In the genomic region with DNA sequence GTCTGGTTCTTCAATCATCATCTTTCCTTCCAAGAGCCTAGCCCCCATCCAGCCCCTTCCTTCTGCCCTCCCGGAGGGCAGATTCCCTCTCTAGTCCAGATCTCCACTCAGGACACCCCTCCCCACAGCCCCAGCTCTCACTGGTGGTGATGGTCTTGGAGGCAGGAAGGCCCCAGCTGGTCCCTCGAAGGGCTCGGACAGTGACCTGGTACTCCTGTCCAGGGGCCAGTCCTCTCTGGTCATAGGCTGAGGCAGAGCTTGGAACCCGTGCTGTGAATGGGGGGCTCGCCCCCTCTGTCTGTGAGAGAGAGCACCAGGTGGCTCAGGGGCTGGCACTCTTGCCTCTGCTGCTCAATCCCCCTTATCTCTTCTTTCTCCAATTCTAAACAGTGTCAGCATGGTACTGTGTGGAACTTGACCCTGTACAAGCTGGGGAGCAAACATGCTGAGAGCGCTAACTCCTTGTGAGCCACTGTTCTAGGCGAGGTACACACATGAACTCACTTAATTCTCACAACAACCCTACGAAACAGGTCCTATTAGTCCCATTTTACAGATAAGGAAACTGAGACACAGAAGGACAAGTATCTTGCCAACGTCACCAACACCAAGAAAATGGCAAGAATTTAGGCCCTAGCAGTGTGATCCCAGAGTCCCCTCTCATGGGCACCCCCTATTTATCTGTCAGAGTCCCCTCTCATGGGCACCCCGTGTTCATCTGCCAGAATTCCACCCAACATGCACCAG, we compare ENCODE assay signal across 20 cellular contexts. TPM values are rescaled to one million over a fixed set of nuclear protein-coding genes. Genes with fewer than 3 reads are reported as not detected.
"Had no signal": no experiment of that assay in that cellular context is flagged by ENCODE, and none has a peak within 500 bp of the region (broad histone marks: within the 10 kb centered on the region; RNA-seq: fewer than 3 reads in every experiment).

No MANE protein-coding gene starts in this region.

- H3K4me3 Mint-ChIP-seq: activated CD8-positive, alpha-beta memory T cell treated with anti-CD3 and anti-CD28 coated beads, Interleukin-2, amount 10 ng/mL, durations not matched to agents 7 days and 5 days; activated T-cell treated with anti-CD3 and anti-CD28 coated beads, Interleukin-2, amount 50 U/mL, for 24 hours; brain; stimulated activated naive CD8-positive, alpha-beta T cell treated with anti-CD3 and anti-CD28 coated beads, Interleukin-15, Interleukin-2, amounts not matched to agents 100 ng/mL and 50 ng/mL, for 24 hours had no signal

- H3K9me3 ChIP-seq: ovary, thyroid gland had no signal

- H3K4me3 ChIP-seq: ovary, thyroid gland had no signal

- H3K27me3 ChIP-seq: ovary, thyroid gland had no signal

- ATAC-seq: activated CD4-positive, CD25-positive, alpha-beta regulatory T cell treated with anti-CD3 and anti-CD28 coated beads, Interleukin-2, amount 50 U/mL, for 24 hours; activated CD8-positive, alpha-beta memory T cell treated with anti-CD3 and anti-CD28 coated beads, Interleukin-2, amount 10 ng/mL, durations not matched to agents 7 days and 5 days; activated naive CD4-positive, alpha-beta T cell treated with anti-CD3 and anti-CD28 coated beads, Interleukin-2, amount 50 U/mL, for 72 hours had no signal

- H3K4me1 Mint-ChIP-seq: brain had no signal

- H3K36me3 Mint-ChIP-seq: activated CD8-positive, alpha-beta memory T cell treated with anti-CD3 and anti-CD28 coated beads, Interleukin-2, amount 10 ng/mL, durations not matched to agents 7 days and 5 days; activated naive CD4-positive, alpha-beta T cell treated with anti-CD3 and anti-CD28 coated beads, Interleukin-2, amount 50 U/mL, for 72 hours had no signal

- H3K27ac Mint-ChIP-seq: activated CD8-positive, alpha-beta memory T cell treated with anti-CD3 and anti-CD28 coated beads, Interleukin-2, amount 10 ng/mL, durations not matched to agents 7 days and 5 days; activated naive CD4-positive, alpha-beta T cell treated with anti-CD3 and anti-CD28 coated beads, Interleukin-2, amount 50 U/mL, for 72 hours; activated T-cell treated with anti-CD3 and anti-CD28 coated beads, Interleukin-2, amount 50 U/mL, for 24 hours; brain; endodermal cell; stimulated activated naive CD8-positive, alpha-beta T cell treated with anti-CD3 and anti-CD28 coated beads, Interleukin-15, Interleukin-2, amounts not matched to agents 100 ng/mL and 50 ng/mL, for 24 hours had no signal

- H3K9me3 Mint-ChIP-seq: activated naive CD4-positive, alpha-beta T cell treated with anti-CD3 and anti-CD28 coated beads, Interleukin-2, amount 50 U/mL, for 72 hours; activated T-cell treated with anti-CD3 and anti-CD28 coated beads, Interleukin-2, amount 50 U/mL, for 24 hours; brain; endodermal cell; nephron; stimulated activated naive CD8-positive, alpha-beta T cell treated with anti-CD3 and anti-CD28 coated beads, Interleukin-15, Interleukin-2, amounts not matched to agents 100 ng/mL and 50 ng/mL, for 24 hours had no signal

- DNase-seq: activated CD4-positive, alpha-beta T cell treated with anti-CD3 and anti-CD28 coated beads, Interleukin-2, amount 50 U/mL, for 4 hours; activated CD8-positive, alpha-beta memory T cell treated with anti-CD3 and anti-CD28 coated beads, Interleukin-2, amount 10 ng/mL, durations not matched to agents 7 days and 5 days; activated effector memory CD4-positive, alpha-beta T cell treated with anti-CD3 and anti-CD28 coated beads, Interleukin-2, amount 50 U/mL, for 16 hours; activated T-cell treated with anti-CD3 and anti-CD28 coated beads, Interleukin-2, amount 50 U/mL, for 24 hours; amniotic stem cell; cerebellar nuclear complex; dermis blood vessel endothelial cell; endodermal cell; erythroblast; mammary epithelial cell; stimulated activated CD4-positive, alpha-beta T cell treated with anti-CD3 and anti-CD28 coated beads, Interleukin-15, amount 100 ng/mL, for 24 hours; stimulated activated CD4-positive, alpha-beta T cell treated with anti-CD3 and anti-CD28 coated beads, Interleukin-4, amount 100 ng/mL, for 24 hours; thyroid gland had no signal

- H3K36me3 ChIP-seq: ovary, thyroid gland had no signal

RNA-seq across cellular contexts. Expression of gene CYP21A2, which starts 51.0 kb away (rescaled TPM):
- total RNA-seq: skeletal muscle tissue had no signal
